In genomic region chr13:32829676-32830091, GRCh38 we compare ENCODE assay signal across 12 cellular contexts.
DNase-seq lines count a peak whose midpoint lies in the region; ATAC-seq and TF ChIP-seq lines count a peak whose summit lies in the region.
"Had no signal": no experiment of that assay in that cellular context is flagged by ENCODE, and none has a peak within 500 bp of the region (broad histone marks: within the 10 kb centered on the region; RNA-seq: fewer than 3 reads in every experiment).

No MANE protein-coding gene starts in this region.

- H3K9me3 Mint-ChIP-seq in activated naive CD4-positive, alpha-beta T cell treated with anti-CD3 and anti-CD28 coated beads, Interleukin-2, amount 50 U/mL, for 72 hours, result peaks cover 4 to 10% of the 10 kb centered on the region in 2 donors
- H3K9me3 Mint-ChIP-seq in stimulated activated memory B cell treated with anti-CD40 and anti-IgM and Interleukin-4, amounts not matched to agents 10 μg/mL and 1 μg/mL and 100 μg/mL, for 72 hours, result peaks cover 7% of the 10 kb centered on the region

- H3K27ac Mint-ChIP-seq in activated naive CD4-positive, alpha-beta T cell treated with anti-CD3 and anti-CD28 coated beads, Interleukin-2, amount 50 U/mL, for 72 hours, result no peak overlapping the region
- H3K27ac Mint-ChIP-seq in stimulated activated memory B cell treated with anti-CD40 and anti-IgM and Interleukin-4, amounts not matched to agents 10 μg/mL and 1 μg/mL and 100 μg/mL, for 72 hours, result no peak overlapping the region
- H3K27ac Mint-ChIP-seq: activated naive CD8-positive, alpha-beta T cell treated with anti-CD3 and anti-CD28 coated beads, Interleukin-2, amount 10 ng/mL, durations not matched to agents 7 days and 5 days had no signal

- no peaks in the 10 kb centered on the region for H3K36me3 Mint-ChIP-seq in activated naive CD4-positive, alpha-beta T cell treated with anti-CD3 and anti-CD28 coated beads, Interleukin-2, amount 50 U/mL, for 72 hours
- H3K36me3 Mint-ChIP-seq in stimulated activated memory B cell treated with anti-CD40 and anti-IgM and Interleukin-4, amounts not matched to agents 10 μg/mL and 1 μg/mL and 100 μg/mL, for 72 hours, result no peaks in the 10 kb centered on the region

- TF ChIP-seq CTCF in RWPE1 (conservative IDR thresholded peaks at IDR 0.05; ENCODE audit: low read depth), result no peak

- H3K4me3 Mint-ChIP-seq in stimulated activated memory B cell treated with anti-CD40 and anti-IgM and Interleukin-4, amounts not matched to agents 10 μg/mL and 1 μg/mL and 100 μg/mL, for 72 hours, result no peak overlapping the region
- H3K4me3 Mint-ChIP-seq: activated naive CD8-positive, alpha-beta T cell treated with anti-CD3 and anti-CD28 coated beads, Interleukin-2, amount 10 ng/mL, durations not matched to agents 7 days and 5 days had no signal

- no peak for DNase-seq in activated naive CD4-positive, alpha-beta T cell treated with anti-CD3 and anti-CD28 coated beads, Interleukin-2, amount 50 U/mL, for 72 hours (ENCODE audit: low spot score in 2 of 2)
- DNase-seq in activated naive CD4-positive, alpha-beta T cell treated with anti-CD3 and anti-CD28 coated beads, Interleukin-2, amount 50 U/mL, for 16 hours, result no peak
- DNase-seq in RWPE1 (ENCODE audit: low spot score) (peak; percentile 48), fibroblast of peridontal ligament (ENCODE audit: extremely low read depth) (peak; percentile 31), SHP77 treated with DMSO at 0.1 percent for 48 hours (lab: John Stamatoyannopoulos, UW) (no peak), DMS53 (lab: John Stamatoyannopoulos, UW) (no peak)
- DNase-seq: activated naive CD8-positive, alpha-beta T cell treated with anti-CD3 and anti-CD28 coated beads, Interleukin-2, amount 10 ng/mL, durations not matched to agents 7 days and 5 days; NCI-H748 treated with DMSO at 0.1 percent for 48 hours; stimulated activated CD4-positive, alpha-beta T cell treated with anti-CD3 and anti-CD28 coated beads, Interleukin-4, amount 100 ng/mL, for 24 hours had no signal

- H3K27me3 Mint-ChIP-seq in stimulated activated memory B cell treated with anti-CD40 and anti-IgM and Interleukin-4, amounts not matched to agents 10 μg/mL and 1 μg/mL and 100 μg/mL, for 72 hours, result peaks cover 10% of the 10 kb centered on the region
- H3K27me3 Mint-ChIP-seq: activated naive CD8-positive, alpha-beta T cell treated with anti-CD3 and anti-CD28 coated beads, Interleukin-2, amount 10 ng/mL, durations not matched to agents 7 days and 5 days had no signal

- POLR2A ChIA-PET in RWPE1 (lab: Yijun Ruan, JAX; ENCODE audit: low non-redundant PET), result no interaction called here

- peak; percentile 53 to 54 for ATAC-seq in activated naive CD4-positive, alpha-beta T cell treated with anti-CD3 and anti-CD28 coated beads, Interleukin-2, amount 50 U/mL, for 72 hours
- ATAC-seq in stimulated activated memory B cell treated with anti-CD40 and anti-IgM and Interleukin-4, amounts not matched to agents 10 μg/mL and 1 μg/mL and 100 μg/mL, for 72 hours, result peak; percentile 15
- ATAC-seq in GM19455 (IDR thresholded peaks at IDR 0.05; ENCODE audit: unreplicated experiment), result no peak

- peak overlapping the region; percentile 47 for H3K27ac ChIP-seq in RWPE1
- H3K27ac ChIP-seq: BLaER1 had no signal

- no peaks in the 10 kb centered on the region for H3K4me1 Mint-ChIP-seq in stimulated activated memory B cell treated with anti-CD40 and anti-IgM and Interleukin-4, amounts not matched to agents 10 μg/mL and 1 μg/mL and 100 μg/mL, for 72 hours

- CTCF ChIA-PET in RWPE1 (lab: Yijun Ruan, JAX), result no interaction called here

Comparison
In these comparisons a context has a peak if more than half of its experiments do, and no peak if none do; other contexts are left out.
1. DNase-seq: peak in RWPE1 (single experiment) and fibroblast of peridontal ligament (single experiment); none in activated naive CD4-positive, alpha-beta T cell treated with anti-CD3 and anti-CD28 coated beads, Interleukin-2, amount 50 U/mL, for 72 hours (0 of 2), activated naive CD4-positive, alpha-beta T cell treated with anti-CD3 and anti-CD28 coated beads, Interleukin-2, amount 50 U/mL, for 16 hours (single experiment), SHP77 treated with DMSO at 0.1 percent for 48 hours (single experiment) and DMS53 (single experiment).